Comparison of ENCODE assay signal across 8 cellular contexts in the genomic region with DNA sequence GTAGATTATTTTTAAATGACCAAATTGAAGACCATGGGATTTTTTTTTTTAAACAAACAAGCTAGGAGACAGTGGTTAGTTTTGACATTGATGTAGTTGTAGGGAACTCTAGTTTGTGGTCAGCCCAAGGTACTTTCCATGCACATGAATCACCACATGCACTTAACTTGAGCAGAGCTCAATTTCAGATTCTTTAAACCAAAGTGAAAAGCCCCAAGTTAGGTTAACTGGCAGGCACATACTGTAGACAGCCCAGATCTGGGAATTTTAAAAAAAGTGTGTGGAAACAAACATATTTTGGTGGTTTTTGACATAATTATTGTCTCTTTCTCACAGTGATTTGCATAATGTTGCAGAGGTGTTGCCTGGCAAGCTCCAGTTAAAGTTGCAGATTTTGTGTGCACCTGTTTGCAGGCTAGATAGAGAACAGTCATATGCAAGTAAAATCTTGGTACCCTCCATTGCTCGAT.
DNase-seq lines count a peak whose midpoint lies in the region; ATAC-seq and TF ChIP-seq lines count a peak whose summit lies in the region.

No MANE protein-coding gene starts in this region.

- intact Hi-C loops in activated CD8-positive, alpha-beta T cell treated with anti-CD3 and anti-CD28 coated beads for 36 hours (cut with micrococcal nuclease), result no loop called here
- intact Hi-C loops in Right ventricle myocardium superior (cut with DNase I) (no loop called here), lower lobe of right lung (cut with DNase I) (no loop called here)

- peaks cover 3% of the 10 kb centered on the region for H3K9me3 ChIP-seq in lower lobe of right lung

- no peaks in the 10 kb centered on the region for H3K27me3 ChIP-seq in lower lobe of right lung (ENCODE audit: low read depth)

- no peaks in the 10 kb centered on the region for H3K4me1 ChIP-seq in lower lobe of right lung

- POLR2A ChIA-PET in activated CD8-positive, alpha-beta T cell treated with anti-CD3 and anti-CD28 coated beads for 36 hours (lab: Charles Lee), result no interaction called here

- peak in 2 of 3 experiments; percentile 7 to 14 for DNase-seq in stimulated activated CD4-positive, alpha-beta T cell treated with anti-CD3 and anti-CD28 coated beads, TNF-alpha, amount 100 ng/mL, for 24 hours (ENCODE audit: low read depth in 3 of 3)
- no peak for DNase-seq in stimulated activated CD4-positive, alpha-beta T cell treated with anti-CD3 and anti-CD28 coated beads, Interleukin-12 subunit alpha, Interleukin-12 subunit beta, amount 100 ng/mL, for 4 hours
- DNase-seq in activated CD8-positive, alpha-beta T cell treated with anti-CD3 and anti-CD28 coated beads for 36 hours, result peak; percentile 80
- DNase-seq in smooth muscle cell of the brain vasculature (ENCODE audit: low read depth, low spot score) (peak; percentile 26), Right ventricle myocardium superior (no peak), NCI-H1694 treated with DMSO at 0.1 percent for 48 hours (lab: John Stamatoyannopoulos, UW) (no peak), lower lobe of right lung (no peak)

- ATAC-seq in HG03108 (IDR thresholded peaks at IDR 0.05; ENCODE audit: unreplicated experiment) (peak; percentile 94), Right ventricle myocardium superior (ENCODE audit: poor library complexity) (no peak), lower lobe of right lung (no peak)
- ATAC-seq in activated CD8-positive, alpha-beta T cell treated with anti-CD3 and anti-CD28 coated beads for 36 hours, result peak; percentile 94

- CTCF ChIA-PET in activated CD8-positive, alpha-beta T cell treated with anti-CD3 and anti-CD28 coated beads for 36 hours (lab: Charles Lee), result interaction anchor here (0.6 to 0.8 kb wide), 4 partner anchors 33 to 398 kb away, joined by 3 read pairs; no protein-coding TSS in a partner anchor

- H3K4me3 Mint-ChIP-seq in activated CD8-positive, alpha-beta T cell treated with anti-CD3 and anti-CD28 coated beads for 36 hours, result no peak overlapping the region

- no peaks in the 10 kb centered on the region for H3K36me3 ChIP-seq in lower lobe of right lung

- no peak overlapping the region for H3K4me3 ChIP-seq in lower lobe of right lung

- H3K27me3 Mint-ChIP-seq in activated CD8-positive, alpha-beta T cell treated with anti-CD3 and anti-CD28 coated beads for 36 hours, result peaks cover 7% of the 10 kb centered on the region

- peaks cover 16% of the 10 kb centered on the region for H3K4me1 Mint-ChIP-seq in activated CD8-positive, alpha-beta T cell treated with anti-CD3 and anti-CD28 coated beads for 36 hours (ENCODE audit: low read depth)

- peaks cover 1% of the 10 kb centered on the region for H3K36me3 Mint-ChIP-seq in activated CD8-positive, alpha-beta T cell treated with anti-CD3 and anti-CD28 coated beads for 36 hours (ENCODE audit: low read depth)

- no peak for TF ChIP-seq CTCF in activated CD8-positive, alpha-beta T cell treated with anti-CD3 and anti-CD28 coated beads for 36 hours (IDR thresholded peaks at IDR 0.05)
- TF ChIP-seq CTCF in lower lobe of right lung (IDR thresholded peaks at IDR 0.05), result no peak

- H3K9me3 Mint-ChIP-seq in activated CD8-positive, alpha-beta T cell treated with anti-CD3 and anti-CD28 coated beads for 36 hours, result peaks cover 10% of the 10 kb centered on the region

- no peak overlapping the region for H3K27ac Mint-ChIP-seq in activated CD8-positive, alpha-beta T cell treated with anti-CD3 and anti-CD28 coated beads for 36 hours

- no peak overlapping the region for H3K27ac ChIP-seq in lower lobe of right lung

Comparison
In these comparisons a context has a peak if more than half of its experiments do, and no peak if none do; other contexts are left out.
1. DNase-seq: peak in stimulated activated CD4-positive, alpha-beta T cell treated with anti-CD3 and anti-CD28 coated beads, TNF-alpha, amount 100 ng/mL, for 24 hours (2 of 3), activated CD8-positive, alpha-beta T cell treated with anti-CD3 and anti-CD28 coated beads for 36 hours (single experiment) and smooth muscle cell of the brain vasculature (single experiment); none in stimulated activated CD4-positive, alpha-beta T cell treated with anti-CD3 and anti-CD28 coated beads, Interleukin-12 subunit alpha, Interleukin-12 subunit beta, amount 100 ng/mL, for 4 hours (single experiment), Right ventricle myocardium superior (single experiment), NCI-H1694 treated with DMSO at 0.1 percent for 48 hours (single experiment) and lower lobe of right lung (single experiment).
2. ATAC-seq: peak in HG03108 (single experiment) and activated CD8-positive, alpha-beta T cell treated with anti-CD3 and anti-CD28 coated beads for 36 hours (single experiment); none in Right ventricle myocardium superior (single experiment) and lower lobe of right lung (0 of 2).